Comparison of ENCODE assay signal across 26 cellular contexts in the genomic region with DNA sequence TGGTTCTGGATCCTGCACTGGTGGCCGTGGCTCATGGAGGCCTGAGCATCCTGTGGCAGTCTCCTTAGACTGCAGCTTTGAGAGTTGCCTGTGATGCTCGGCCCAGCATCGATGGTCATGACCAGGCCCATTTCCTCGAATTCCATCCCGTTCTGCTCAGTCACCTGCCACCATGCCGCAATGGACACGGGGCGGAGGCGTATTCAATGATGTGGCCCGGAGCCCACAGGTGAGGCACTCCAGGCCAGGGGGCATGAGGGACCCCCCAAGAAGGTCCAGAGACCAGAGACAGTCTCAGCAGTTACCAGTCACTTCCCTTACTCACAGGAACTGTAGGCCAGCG. TPM values are rescaled to one million over a fixed set of nuclear protein-coding genes. Genes with fewer than 3 reads are reported as not detected.
A peak's percentile ranks its signal among the peaks of the same experiment; 100 is the strongest.
DNase-seq lines count a peak whose midpoint lies in the region; ATAC-seq, FAIRE-seq and TF ChIP-seq lines count a peak whose summit lies in the region.
"Had no signal": no experiment of that assay in that cellular context is flagged by ENCODE, and none has a peak within 500 bp of the region (broad histone marks: within the 10 kb centered on the region; RNA-seq: fewer than 3 reads in every experiment).

No MANE protein-coding gene starts in this region.

- H3K9me3 Mint-ChIP-seq in natural killer cell treated with Interleukin-12 subunit alpha and Interleukin-12 subunit beta and Interleukin-15 and Interleukin-18, amount 100 ng/mL, for 72 hours = no peaks in the 10 kb centered on the region
- H3K9me3 Mint-ChIP-seq in natural killer cell = no peaks in the 10 kb centered on the region
- H3K9me3 Mint-ChIP-seq: CD14-positive monocyte; CD4-positive, alpha-beta T cell had no signal

- H3K27me3 ChIP-seq in left ventricle myocardium inferior (ENCODE audit: low read depth) = peaks cover 76% of the 10 kb centered on the region
- H3K27me3 ChIP-seq: BLaER1 treated with 17β-estradiol and CSF1 and Interleukin-3, amounts not matched to agents 10 nM and 100 nM had no signal

- no peak overlapping the region for H3K27ac Mint-ChIP-seq in natural killer cell treated with Interleukin-12 subunit alpha and Interleukin-12 subunit beta and Interleukin-15 and Interleukin-18, amount 100 ng/mL, for 72 hours
- no peak overlapping the region for H3K27ac Mint-ChIP-seq in natural killer cell
- H3K27ac Mint-ChIP-seq: CD4-positive, alpha-beta T cell; CD8-positive, alpha-beta memory T cell had no signal

- no peaks in the 10 kb centered on the region for H3K4me1 Mint-ChIP-seq in natural killer cell treated with Interleukin-12 subunit alpha and Interleukin-12 subunit beta and Interleukin-15 and Interleukin-18, amount 100 ng/mL, for 72 hours (ENCODE audit: low read depth in 2 of 2)
- H3K4me1 Mint-ChIP-seq in natural killer cell = no peaks in the 10 kb centered on the region
- H3K4me1 Mint-ChIP-seq: CD8-positive, alpha-beta memory T cell had no signal

- no peak for FAIRE-seq in kidney (lab: Jason Lieb, UNC)
- FAIRE-seq: A549, D721Med, GM12891, GM19239, H1 had no signal

- no peak overlapping the region for H3K9ac ChIP-seq in kidney (ENCODE audit: low read length in 2 of 2)
- H3K9ac ChIP-seq: BLaER1 treated with 17β-estradiol and CSF1 and Interleukin-3, amounts not matched to agents 10 nM and 100 nM; GM23248 had no signal

- intact Hi-C loops in Right ventricle myocardium inferior (cut with DNase I) = no loop called here
- intact Hi-C loops in left ventricle myocardium inferior (cut with micrococcal nuclease) = no loop called here
- intact Hi-C loops in natural killer cell (cut with micrococcal nuclease) = no loop called here
- intact Hi-C loops in kidney (cut with DNase I) = no loop called here

- H3K4me1 ChIP-seq in left ventricle myocardium inferior (no peaks in the 10 kb centered on the region), kidney (ENCODE audit: control insufficient read depth in 1 of 2, insufficient read depth in 1 of 2, low read depth in 1 of 2, low read length in 2 of 2) (peaks cover 2 to 21% of the 10 kb centered on the region in 2 donors)
- H3K4me1 ChIP-seq: BE2C had no signal

- TF ChIP-seq CTCF in left ventricle myocardium inferior (IDR thresholded peaks at IDR 0.05; ENCODE audit: borderline replicate concordance) (no peak), natural killer cell (IDR thresholded peaks at IDR 0.05) (no peak), kidney (IDR thresholded peaks at IDR 0.05; ENCODE audit: borderline replicate concordance, extremely low read depth, insufficient read depth) (no peak)

- peak; percentile 32 for DNase-seq in Right ventricle myocardium inferior (ENCODE audit: missing footprints)
- no peak for DNase-seq in left ventricle myocardium inferior
- peak; percentile 25 for DNase-seq in natural killer cell treated with Interleukin-12 subunit alpha and Interleukin-12 subunit beta and Interleukin-15 and Interleukin-18, amount 100 ng/mL, for 72 hours (ENCODE audit: low spot score)
- DNase-seq in natural killer cell = no peak
- peak; percentile 52 for DNase-seq in kidney
- no peak for DNase-seq in foreskin melanocyte
- DNase-seq: 8988T; ACHN; AML-193; BE2C; CD4-positive, alpha-beta T cell; CD8-positive, alpha-beta memory T cell; DMS 273 treated with DMSO at 0.1 percent for 48 hours; DMS79; GF-D8; GM23248; HCEC 1CT had no signal

- H3K36me3 ChIP-seq in left ventricle myocardium inferior (no peaks in the 10 kb centered on the region), kidney (ENCODE audit: control insufficient read depth in 1 of 2, insufficient read depth in 2 of 2, low read length in 2 of 2) (no peaks in the 10 kb centered on the region)
- H3K36me3 ChIP-seq: BE2C; BLaER1 treated with 17β-estradiol and CSF1 and Interleukin-3, amounts not matched to agents 10 nM and 100 nM had no signal

- ATAC-seq in Right ventricle myocardium inferior (no peak), natural killer cell (no peak), GM18511 (IDR thresholded peaks at IDR 0.05; ENCODE audit: unreplicated experiment) (no peak)
- no peak for ATAC-seq in natural killer cell treated with Interleukin-12 subunit alpha and Interleukin-12 subunit beta and Interleukin-15 and Interleukin-18, amount 100 ng/mL, for 72 hours

- H3K27me3 Mint-ChIP-seq in natural killer cell treated with Interleukin-12 subunit alpha and Interleukin-12 subunit beta and Interleukin-15 and Interleukin-18, amount 100 ng/mL, for 72 hours = no peaks in the 10 kb centered on the region
- H3K27me3 Mint-ChIP-seq in natural killer cell (ENCODE audit: low read depth in 2 of 2) = no peaks in the 10 kb centered on the region
- H3K27me3 Mint-ChIP-seq: CD4-positive, alpha-beta T cell had no signal

- no peaks in the 10 kb centered on the region for H3K36me3 Mint-ChIP-seq in natural killer cell treated with Interleukin-12 subunit alpha and Interleukin-12 subunit beta and Interleukin-15 and Interleukin-18, amount 100 ng/mL, for 72 hours
- no peaks in the 10 kb centered on the region for H3K36me3 Mint-ChIP-seq in natural killer cell
- H3K36me3 Mint-ChIP-seq: CD14-positive monocyte; CD8-positive, alpha-beta memory T cell had no signal

- no peak overlapping the region for H3K4me3 Mint-ChIP-seq in natural killer cell treated with Interleukin-12 subunit alpha and Interleukin-12 subunit beta and Interleukin-15 and Interleukin-18, amount 100 ng/mL, for 72 hours
- H3K4me3 Mint-ChIP-seq in natural killer cell = no peak overlapping the region
- H3K4me3 Mint-ChIP-seq: CD14-positive monocyte; CD4-positive, alpha-beta T cell; CD8-positive, alpha-beta memory T cell had no signal

- H3K4me3 ChIP-seq in left ventricle myocardium inferior (no peak overlapping the region), kidney (ENCODE audit: low read length in 2 of 2) (no peak overlapping the region)
- H3K4me3 ChIP-seq: A549; BLaER1 treated with 17β-estradiol and CSF1 and Interleukin-3, amounts not matched to agents 10 nM and 100 nM; GM23248 had no signal

- no peak overlapping the region for H3K27ac ChIP-seq in left ventricle myocardium inferior (replicated peaks)
- H3K27ac ChIP-seq in kidney (ENCODE audit: low read depth in 2 of 2, low read length in 2 of 2) = no peak overlapping the region
- H3K27ac ChIP-seq: BLaER1 treated with 17β-estradiol and CSF1 and Interleukin-3, amounts not matched to agents 10 nM and 100 nM; GM23248 had no signal

- H3K9me3 ChIP-seq in left ventricle myocardium inferior (replicated peaks) (no peaks in the 10 kb centered on the region), kidney (ENCODE audit: control insufficient read depth in 1 of 2, low read length in 2 of 2) (no peaks in the 10 kb centered on the region)
- H3K9me3 ChIP-seq: A549; BE2C; BLaER1 treated with 17β-estradiol and CSF1 and Interleukin-3, amounts not matched to agents 10 nM and 100 nM had no signal

RNA-seq across cellular contexts. Expression of gene SHANK2, which starts 53.6 kb away (rescaled TPM):
- total RNA-seq in Right ventricle myocardium inferior (0.03 TPM), left ventricle myocardium inferior (0.27 TPM), natural killer cell (1 to 10 TPM in 1 of 3 donors, not detected in 2; 4.9 TPM), kidney (57.8 TPM)
- under 1 TPM in 1 of 2 donors, not detected in 1; 0.11 TPM for total RNA-seq in natural killer cell treated with Interleukin-12 subunit alpha and Interleukin-12 subunit beta and Interleukin-15 and Interleukin-18, amount 100 ng/mL, for 72 hours
- 4.0 TPM for polyA plus RNA-seq in kidney (ENCODE audit: insufficient read depth, low read depth, low replicate concordance)
- total RNA-seq: CD4-positive, alpha-beta T cell; CD8-positive, alpha-beta memory T cell; G401 had no signal
- polyA plus RNA-seq: CD14-positive monocyte; CD8-positive, alpha-beta memory T cell had no signal

Comparison
In these comparisons a context has a peak if more than half of its experiments do, and no peak if none do; other contexts are left out.
1. DNase-seq: peak in Right ventricle myocardium inferior (single experiment), natural killer cell treated with Interleukin-12 subunit alpha and Interleukin-12 subunit beta and Interleukin-15 and Interleukin-18, amount 100 ng/mL, for 72 hours (single experiment) and kidney (single experiment); none in left ventricle myocardium inferior (single experiment), natural killer cell (single experiment) and foreskin melanocyte (single experiment).
2. RNA of gene SHANK2, which starts 53.6 kb away (total RNA-seq): 57.8 TPM in kidney (single experiment); 0.27 TPM in left ventricle myocardium inferior (single experiment), 0.11 TPM in natural killer cell treated with Interleukin-12 subunit alpha and Interleukin-12 subunit beta and Interleukin-15 and Interleukin-18, amount 100 ng/mL, for 72 hours, 0.03 TPM in Right ventricle myocardium inferior (single experiment) and 4.9 TPM in natural killer cell; every median in the first group is over 10 times any median in the second.